18 cellular contexts compared by ENCODE assay signal in genomic region chr16:65657051-65657450, GRCh38.
DNase-seq lines count a peak whose midpoint lies in the region; ATAC-seq, FAIRE-seq and TF ChIP-seq lines count a peak whose summit lies in the region.
"Had no signal": no experiment of that assay in that cellular context is flagged by ENCODE, and none has a peak within 500 bp of the region (broad histone marks: within the 10 kb centered on the region; RNA-seq: fewer than 3 reads in every experiment).

No MANE protein-coding gene starts in this region.

- TF ChIP-seq CTCF in PC-3 (conservative IDR thresholded peaks at IDR 0.05; ENCODE audit: low read depth, low read length), result no peak

- DNase-seq in A172 (ENCODE audit: low spot score), result peak; percentile 31
- DNase-seq in SW480 (ENCODE audit: low spot score), result peak; percentile 22
- peak; percentile 69 for DNase-seq in left kidney (ENCODE audit: low read depth, low spot score)
- DNase-seq in PC-3, result no peak
- DNase-seq in central memory CD4-positive, alpha-beta T cell, result no peak
- no peak for DNase-seq in HTR-8/SVneo (ENCODE audit: insufficient read length, low spot score)
- DNase-seq in activated CD4-positive, CD25-positive, alpha-beta regulatory T cell (lab: John Stamatoyannopoulos, UW), result no peak
- DNase-seq: ACHN; AML-193; Calu3; CD4-positive, alpha-beta memory T cell; H9; Kasumi-1; NCI-H187 treated with DMSO at 0.1 percent for 48 hours; NCI-H446; NCI-H69; SHP77 had no signal

- no peak for ATAC-seq in PC-3

- CTCF ChIA-PET in PC-3 (lab: Charles Lee), result no interaction called here

- H3K4me3 ChIP-seq in BLaER1 treated with 17β-estradiol and CSF1 and Interleukin-3, amounts not matched to agents 10 nM and 100 nM, result no peak overlapping the region
- H3K4me3 ChIP-seq in PC-3 (ENCODE audit: low read length), result no peak overlapping the region

- H3K4me1 ChIP-seq in BLaER1 treated with 17β-estradiol and CSF1 and Interleukin-3, amounts not matched to agents 10 nM and 100 nM, result peaks cover 32 to 63% (median 56%) of the 10 kb centered on the region in 10 experiments
- H3K4me1 ChIP-seq in PC-3 (ENCODE audit: insufficient read depth, low read length), result peaks cover 43% of the 10 kb centered on the region

- no peaks in the 10 kb centered on the region for H3F3A ChIP-seq in PC-3 (ENCODE audit: low read length, unreplicated experiment)

- H3K27me3 ChIP-seq in BLaER1 treated with 17β-estradiol and CSF1 and Interleukin-3, amounts not matched to agents 10 nM and 100 nM, result no peaks in the 10 kb centered on the region
- no peaks in the 10 kb centered on the region for H3K27me3 ChIP-seq in PC-3 (ENCODE audit: low read length)

- intact Hi-C loops in PC-3 (cut with micrococcal nuclease), result loop anchor here (5.0 to 10.0 kb wide), 3 partner anchors 242 to 618 kb away; partner anchors contain the start of gene CDH11

- peak overlapping the region; percentile 31 to 94 (median 85) for H3K4me2 ChIP-seq in BLaER1 treated with 17β-estradiol and CSF1 and Interleukin-3, amounts not matched to agents 10 nM and 100 nM
- no peak overlapping the region for H3K4me2 ChIP-seq in PC-3 (ENCODE audit: low read length)

- no peaks in the 10 kb centered on the region for H4K20me1 ChIP-seq in BLaER1 treated with 17β-estradiol and CSF1 and Interleukin-3, amounts not matched to agents 10 nM and 100 nM
- no peaks in the 10 kb centered on the region for H4K20me1 ChIP-seq in PC-3 (ENCODE audit: low read length)

- H3K36me3 ChIP-seq in BLaER1 treated with 17β-estradiol and CSF1 and Interleukin-3, amounts not matched to agents 10 nM and 100 nM, result no peaks in the 10 kb centered on the region
- no peaks in the 10 kb centered on the region for H3K36me3 ChIP-seq in PC-3 (ENCODE audit: low read depth, low read length)

- H3K27ac ChIP-seq in BLaER1 treated with 17β-estradiol and CSF1 and Interleukin-3, amounts not matched to agents 10 nM and 100 nM, result peak overlapping the region in 2 of 11 experiments; percentile 2 to 16; a peak in 3 of 22 replicates
- H3K27ac ChIP-seq in PC-3 (ENCODE audit: low read length), result no peak overlapping the region

- H3K9ac ChIP-seq in BLaER1 treated with 17β-estradiol and CSF1 and Interleukin-3, amounts not matched to agents 10 nM and 100 nM, result no peak overlapping the region
- no peak overlapping the region for H3K9ac ChIP-seq in PC-3 (ENCODE audit: low read length)

- no peak overlapping the region for H2AFZ ChIP-seq in PC-3 (ENCODE audit: low read length)

- H3K9me3 ChIP-seq in BLaER1 treated with 17β-estradiol and CSF1 and Interleukin-3, amounts not matched to agents 10 nM and 100 nM (replicated peaks in 1 of 11), result no peaks in the 10 kb centered on the region
- H3K9me3 ChIP-seq in PC-3 (ENCODE audit: low read length), result no peaks in the 10 kb centered on the region

- H3K79me2 ChIP-seq in PC-3 (ENCODE audit: low read length), result no peaks in the 10 kb centered on the region

- no peak for FAIRE-seq in HTR-8/SVneo (lab: Jason Lieb, UNC)

- no peaks in the 10 kb centered on the region for H3K9me2 ChIP-seq in PC-3 (replicated peaks; ENCODE audit: low read length)

- BruUV-seq in PC-3 (replicated peaks; lab: Mats Ljungman, UMichigan), result no TSS peak

- POLR2A ChIA-PET in PC-3 (lab: Charles Lee; ENCODE audit: unreplicated experiment), result no interaction called here

Comparison
In these comparisons a context has a peak if more than half of its experiments do, and no peak if none do; other contexts are left out.
1. DNase-seq: peak in A172 (single experiment), SW480 (single experiment) and left kidney (single experiment); none in PC-3 (single experiment), central memory CD4-positive, alpha-beta T cell (single experiment), HTR-8/SVneo (single experiment) and activated CD4-positive, CD25-positive, alpha-beta regulatory T cell (0 of 4).